ENCODE assay signal across 12 cellular contexts in genomic region chr7:8357536-8357935, GRCh38.
DNase-seq lines count a peak whose midpoint lies in the region; TF ChIP-seq lines count a peak whose summit lies in the region.
"Had no signal": no experiment of that assay in that cellular context is flagged by ENCODE, and none has a peak within 500 bp of the region (broad histone marks: within the 10 kb centered on the region; RNA-seq: fewer than 3 reads in every experiment).

No MANE protein-coding gene starts in this region.

- no peaks in the 10 kb centered on the region for H3K9me3 ChIP-seq in esophagus squamous epithelium

- H3K36me3 ChIP-seq in esophagus squamous epithelium, result no peaks in the 10 kb centered on the region

- POLR2A ChIA-PET in HEK293T (lab: Yijun Ruan, JAX), result no interaction called here

- DNase-seq in Daoy (ENCODE audit: low read depth), result peak; percentile 5
- DNase-seq in NCI-H1092 treated with DMSO at 0.1 percent for 48 hours (lab: John Stamatoyannopoulos, UW), result peak; percentile 32
- DNase-seq in NCI-H69 (lab: John Stamatoyannopoulos, UW), result peak; percentile 62
- DNase-seq in glomerular visceral epithelial cell (ENCODE audit: extremely low spot score), result peak; percentile 9
- DNase-seq in esophagus squamous epithelium (lab: John Stamatoyannopoulos, UW), result no peak
- no peak for DNase-seq in posterior cingulate gyrus
- DNase-seq in HEK293T (ENCODE audit: extremely low spot score), result no peak
- DNase-seq: NCI-H187, NCI-H226, NCI-H774, SIG-M5, SW 1271 had no signal

- no peaks in the 10 kb centered on the region for H3K4me1 ChIP-seq in esophagus squamous epithelium

- no peak overlapping the region for H3K4me3 ChIP-seq in esophagus squamous epithelium

- TF ChIP-seq POLR2A in esophagus squamous epithelium (IDR thresholded peaks at IDR 0.05), result no peak

- no peak overlapping the region for H3K27ac ChIP-seq in esophagus squamous epithelium

- no peak for TF ChIP-seq CTCF in esophagus squamous epithelium (IDR thresholded peaks at IDR 0.05)

- WGBS in esophagus squamous epithelium, 2 donors, result 50 to 52% methylated on average over 2 of the region's 2 CpGs

- no peaks in the 10 kb centered on the region for H3K27me3 ChIP-seq in esophagus squamous epithelium

- CTCF ChIA-PET in HEK293T (lab: Yijun Ruan, JAX), result no interaction called here

- intact Hi-C loops in esophagus squamous epithelium (cut with DNase I), result no loop called here
- intact Hi-C loops in posterior cingulate gyrus (cut with DNase I), result no loop called here

TF ChIP-seq in HEK293T, 16 proteins besides CTCF, POLR2A, EP300 and RAD21:
- TF ChIP-seq ARNT (IDR thresholded peaks at IDR 0.05) (no peak), SUZ12 (IDR thresholded peaks at IDR 0.05) (no peak)

Comparison
In these comparisons a context has a peak if more than half of its experiments do, and no peak if none do; other contexts are left out.
1. DNase-seq: peak in Daoy (single experiment), NCI-H1092 treated with DMSO at 0.1 percent for 48 hours (single experiment), NCI-H69 (single experiment) and glomerular visceral epithelial cell (single experiment); none in esophagus squamous epithelium (single experiment), posterior cingulate gyrus (0 of 10) and HEK293T (single experiment).